ENCODE assay signal across 19 cellular contexts in genomic region chr6:15515226-15515625, GRCh38.
A peak's percentile ranks its signal among the peaks of the same experiment; 100 is the strongest.
DNase-seq lines count a peak whose midpoint lies in the region; ATAC-seq and TF ChIP-seq lines count a peak whose summit lies in the region.
"Had no signal": no experiment of that assay in that cellular context is flagged by ENCODE, and none has a peak within 500 bp of the region (broad histone marks: within the 10 kb centered on the region; RNA-seq: fewer than 3 reads in every experiment).

No MANE protein-coding gene starts in this region.

- H2AFZ ChIP-seq in PC-9: no peak overlapping the region

- POLR2A ChIA-PET in CD4-positive, alpha-beta memory T cell (lab: Charles Lee; ENCODE audit: partially characterized antibody): no interaction called here
- POLR2A ChIA-PET in activated CD8-positive, alpha-beta T cell treated with anti-CD3 and anti-CD28 coated beads, Interleukin-2, amount 10 ng/mL, durations not matched to agents 7 days and 5 days (lab: Charles Lee): no interaction called here
- POLR2A ChIA-PET in naive thymus-derived CD8-positive, alpha-beta T cell (lab: Charles Lee): no interaction called here
- POLR2A ChIA-PET in PC-9 (lab: Charles Lee; ENCODE audit: unreplicated experiment): no interaction called here

- H3K9me2 ChIP-seq in PC-9 (ENCODE audit: insufficient read depth): no peaks in the 10 kb centered on the region

- H3K4me1 Mint-ChIP-seq in CD4-positive, alpha-beta memory T cell: peaks cover 0 to 4% (median 2%) of the 10 kb centered on the region in 4 donors
- H3K4me1 Mint-ChIP-seq in activated CD8-positive, alpha-beta T cell treated with anti-CD3 and anti-CD28 coated beads, Interleukin-2, amount 10 ng/mL, durations not matched to agents 7 days and 5 days (ENCODE audit: low read depth): peaks cover 5% of the 10 kb centered on the region
- peaks cover 2 to 12% (median 7%) of the 10 kb centered on the region in 4 donors for H3K4me1 Mint-ChIP-seq in naive thymus-derived CD8-positive, alpha-beta T cell

- no peak overlapping the region for H3K9ac ChIP-seq in BLaER1
- H3K9ac ChIP-seq: KMS-11 had no signal

- H3K27ac Mint-ChIP-seq in CD4-positive, alpha-beta memory T cell: peak overlapping the region in 4 of 7 donors; percentile 17 to 89 (median 33)
- peak overlapping the region; percentile 64 for H3K27ac Mint-ChIP-seq in activated CD8-positive, alpha-beta T cell treated with anti-CD3 and anti-CD28 coated beads, Interleukin-2, amount 10 ng/mL, durations not matched to agents 7 days and 5 days
- H3K27ac Mint-ChIP-seq in naive thymus-derived CD8-positive, alpha-beta T cell: peak overlapping the region in 8 of 10 donors; percentile 30 to 90 (median 62)

- no peak overlapping the region for H3K4me2 ChIP-seq in BLaER1
- H3K4me2 ChIP-seq in PC-9: no peak overlapping the region
- H3K4me2 ChIP-seq: KMS-11 had no signal

- no peaks in the 10 kb centered on the region for H3K27me3 ChIP-seq in BLaER1
- H3K27me3 ChIP-seq in CD4-positive, alpha-beta memory T cell (ENCODE audit: insufficient read depth, low read length): no peaks in the 10 kb centered on the region
- H3K27me3 ChIP-seq in PC-9 (ENCODE audit: insufficient read depth, low read depth): no peaks in the 10 kb centered on the region
- H3K27me3 ChIP-seq: body of pancreas, foreskin keratinocyte had no signal

- no peak for ATAC-seq in activated CD8-positive, alpha-beta T cell treated with anti-CD3 and anti-CD28 coated beads, Interleukin-2, amount 10 ng/mL, durations not matched to agents 7 days and 5 days
- no peak for ATAC-seq in naive thymus-derived CD8-positive, alpha-beta T cell
- ATAC-seq in left lobe of liver: no peak
- no peak for ATAC-seq in HG02885 (IDR thresholded peaks at IDR 0.05; ENCODE audit: poor library complexity, unreplicated experiment)
- ATAC-seq: body of pancreas, mucosa of descending colon had no signal

- H3K36me3 Mint-ChIP-seq in CD4-positive, alpha-beta memory T cell: peaks cover 48 to 77% of the 10 kb centered on the region in 2 donors
- peaks cover 69% of the 10 kb centered on the region for H3K36me3 Mint-ChIP-seq in activated CD8-positive, alpha-beta T cell treated with anti-CD3 and anti-CD28 coated beads, Interleukin-2, amount 10 ng/mL, durations not matched to agents 7 days and 5 days (ENCODE audit: low read depth)
- peaks cover 7 to 89% (median 11%) of the 10 kb centered on the region in 3 donors for H3K36me3 Mint-ChIP-seq in naive thymus-derived CD8-positive, alpha-beta T cell

- no peak for DNase-seq in CD4-positive, alpha-beta memory T cell
- DNase-seq in activated CD8-positive, alpha-beta T cell treated with anti-CD3 and anti-CD28 coated beads, Interleukin-2, amount 10 ng/mL, durations not matched to agents 7 days and 5 days: no peak
- DNase-seq in naive thymus-derived CD8-positive, alpha-beta T cell: no peak
- DNase-seq in PC-9 (no peak), left lobe of liver (ENCODE audit: low spot score) (no peak), NCI-H1092 (lab: John Stamatoyannopoulos, UW) (no peak)
- DNase-seq: activated gamma-delta T cell, body of pancreas, foreskin keratinocyte, HFFc6, NCI-H1048, NCI-H2081 had no signal

- CTCF ChIA-PET in CD4-positive, alpha-beta memory T cell (lab: Charles Lee; ENCODE audit: partially characterized antibody): no interaction called here
- CTCF ChIA-PET in activated CD8-positive, alpha-beta T cell treated with anti-CD3 and anti-CD28 coated beads, Interleukin-2, amount 10 ng/mL, durations not matched to agents 7 days and 5 days (lab: Charles Lee): no interaction called here
- CTCF ChIA-PET in PC-9 (lab: Charles Lee): no interaction called here

- H3F3A ChIP-seq in PC-9 (ENCODE audit: insufficient read depth, low read depth): no peaks in the 10 kb centered on the region

- H3K4me1 ChIP-seq in BLaER1 (peaks cover 10% of the 10 kb centered on the region), PC-9 (replicated peaks; ENCODE audit: insufficient read depth) (no peaks in the 10 kb centered on the region)
- H3K4me1 ChIP-seq in CD4-positive, alpha-beta memory T cell (ENCODE audit: insufficient read depth, low read length): no peaks in the 10 kb centered on the region
- H3K4me1 ChIP-seq: body of pancreas, foreskin keratinocyte had no signal

- H4K20me1 ChIP-seq in BLaER1: peaks cover 94% of the 10 kb centered on the region
- no peaks in the 10 kb centered on the region; the same call in 1 of the 2 replicates for H4K20me1 ChIP-seq in PC-9 (ENCODE audit: insufficient read depth)

- H3K27ac ChIP-seq in BLaER1: peak overlapping the region; percentile 6; the same call in 1 of the 2 replicates
- H3K27ac ChIP-seq in CD4-positive, alpha-beta memory T cell (ENCODE audit: low read depth, low read length): no peak overlapping the region
- no peak overlapping the region for H3K27ac ChIP-seq in PC-9
- H3K27ac ChIP-seq: body of pancreas, coronary artery, epithelial cell of prostate, foreskin keratinocyte, KMS-11, VCaP had no signal

- no TSS peak for BruUV-seq in PC-9 (replicated peaks; lab: Mats Ljungman, UMichigan)

- H3K79me2 ChIP-seq in PC-9 (ENCODE audit: low read depth): no peaks in the 10 kb centered on the region

- H3K9me3 Mint-ChIP-seq in CD4-positive, alpha-beta memory T cell: peaks cover 0 to 4% (median 0%) of the 10 kb centered on the region in 8 donors
- no peaks in the 10 kb centered on the region for H3K9me3 Mint-ChIP-seq in activated CD8-positive, alpha-beta T cell treated with anti-CD3 and anti-CD28 coated beads, Interleukin-2, amount 10 ng/mL, durations not matched to agents 7 days and 5 days (ENCODE audit: insufficient read depth)
- no peaks in the 10 kb centered on the region for H3K9me3 Mint-ChIP-seq in naive thymus-derived CD8-positive, alpha-beta T cell
- H3K9me3 Mint-ChIP-seq: HFFc6 had no signal

- H3K9me3 ChIP-seq in BLaER1 (no peaks in the 10 kb centered on the region), PC-9 (ENCODE audit: insufficient read depth, low read depth) (no peaks in the 10 kb centered on the region)
- no peaks in the 10 kb centered on the region for H3K9me3 ChIP-seq in CD4-positive, alpha-beta memory T cell (ENCODE audit: control insufficient read depth in 1 of 2, low read length in 2 of 2)
- H3K9me3 ChIP-seq: body of pancreas, mucosa of descending colon had no signal

- H3K27me3 Mint-ChIP-seq in CD4-positive, alpha-beta memory T cell: no peaks in the 10 kb centered on the region
- no peaks in the 10 kb centered on the region for H3K27me3 Mint-ChIP-seq in activated CD8-positive, alpha-beta T cell treated with anti-CD3 and anti-CD28 coated beads, Interleukin-2, amount 10 ng/mL, durations not matched to agents 7 days and 5 days (ENCODE audit: low read depth)
- no peaks in the 10 kb centered on the region for H3K27me3 Mint-ChIP-seq in naive thymus-derived CD8-positive, alpha-beta T cell

- H3K4me3 ChIP-seq in BLaER1: no peak overlapping the region
- H3K4me3 ChIP-seq in CD4-positive, alpha-beta memory T cell (ENCODE audit: low read length in 2 of 2): no peak overlapping the region
- no peak overlapping the region for H3K4me3 ChIP-seq in PC-9
- H3K4me3 ChIP-seq: body of pancreas, coronary artery, mucosa of descending colon had no signal

- no peak for TF ChIP-seq CTCF in PC-9 (conservative IDR thresholded peaks at IDR 0.05)

- intact Hi-C loops in CD4-positive, alpha-beta memory T cell (cut with micrococcal nuclease): no loop called here
- intact Hi-C loops in PC-9 (cut with micrococcal nuclease; ENCODE audit: unreplicated experiment): no loop called here

- H3K4me3 Mint-ChIP-seq in CD4-positive, alpha-beta memory T cell: no peak overlapping the region
- H3K4me3 Mint-ChIP-seq in activated CD8-positive, alpha-beta T cell treated with anti-CD3 and anti-CD28 coated beads, Interleukin-2, amount 10 ng/mL, durations not matched to agents 7 days and 5 days: no peak overlapping the region
- no peak overlapping the region for H3K4me3 Mint-ChIP-seq in naive thymus-derived CD8-positive, alpha-beta T cell
- H3K4me3 Mint-ChIP-seq: HFFc6 had no signal

- H3K36me3 ChIP-seq in BLaER1 (peaks cover 100% of the 10 kb centered on the region), PC-9 (ENCODE audit: low read depth) (0 out of 2 replicates have a peak, but pooled peaks cover 3% of the 10 kb centered on the region)
- H3K36me3 ChIP-seq in CD4-positive, alpha-beta memory T cell (ENCODE audit: insufficient read depth, low read length): peaks cover 50% of the 10 kb centered on the region
